In the genomic region with DNA sequence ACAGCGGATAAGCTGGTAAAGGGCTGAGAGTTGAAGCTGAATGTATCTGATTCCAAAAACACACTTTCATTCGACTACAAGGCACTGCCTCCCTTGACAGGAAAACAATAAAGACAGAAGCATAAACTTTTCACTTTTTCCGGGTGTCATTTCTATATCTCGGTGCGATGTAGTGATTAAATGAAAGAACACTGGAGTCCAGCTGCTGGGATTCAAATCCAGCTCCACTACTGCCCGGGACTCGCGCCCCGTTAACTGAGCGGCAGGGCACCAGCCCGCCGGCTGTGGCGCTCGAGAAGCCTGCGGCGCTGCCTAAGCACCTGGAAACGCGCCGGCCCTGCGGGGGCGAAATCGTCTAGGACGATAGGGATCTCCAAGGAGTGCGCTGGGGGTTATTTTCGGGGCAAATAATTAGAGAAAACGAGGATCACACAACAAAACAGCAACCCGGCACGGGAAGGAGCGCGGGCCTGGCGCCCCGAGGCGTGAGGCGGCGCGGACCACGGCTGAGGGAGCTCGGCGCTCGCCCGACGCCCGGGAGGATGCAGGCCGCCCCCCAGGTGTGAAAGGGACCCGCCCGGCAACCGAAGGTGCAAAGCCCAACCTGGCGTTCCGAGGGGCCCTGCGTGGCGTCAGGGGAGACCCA, we compare ENCODE assay signal across 8 cellular contexts. TPM values are rescaled to one million over a fixed set of nuclear protein-coding genes. Genes with fewer than 3 reads are reported as not detected.
DNase-seq lines count a peak whose midpoint lies in the region; ATAC-seq and TF ChIP-seq lines count a peak whose summit lies in the region.

No MANE protein-coding gene starts in this region.

- peak; percentile 64 for ATAC-seq in GM19463 (IDR thresholded peaks at IDR 0.05; ENCODE audit: unreplicated experiment)

- peaks cover 0 to 6% (median 2%) of the 10 kb centered on the region in 5 donors for H3K9me3 Mint-ChIP-seq in CD8-positive, alpha-beta memory T cell

- H3K36me3 Mint-ChIP-seq in CD8-positive, alpha-beta memory T cell: peaks cover 0 to 15% (median 5%) of the 10 kb centered on the region in 3 donors

- peaks cover 22% of the 10 kb centered on the region for H3K4me1 ChIP-seq in CD8-positive, alpha-beta memory T cell (ENCODE audit: insufficient read depth, low read length)
- H3K4me1 ChIP-seq in testis: peaks cover 11% of the 10 kb centered on the region

- peaks cover 38 to 45% (median 41%) of the 10 kb centered on the region in 3 donors for H3K4me1 Mint-ChIP-seq in CD8-positive, alpha-beta memory T cell

- peak overlapping the region; percentile 85 to 96 (median 89) for H3K27ac Mint-ChIP-seq in CD8-positive, alpha-beta memory T cell

- TF ChIP-seq CTCF in testis (IDR thresholded peaks at IDR 0.05): peak in 2 of 3 experiments; percentile 27 to 48

- H3K36me3 ChIP-seq in CD8-positive, alpha-beta memory T cell (ENCODE audit: insufficient read depth, low read length): no peaks in the 10 kb centered on the region
- H3K36me3 ChIP-seq in testis (ENCODE audit: low read depth, missing control alignments): no peaks in the 10 kb centered on the region

- intact Hi-C loops in testis (cut with DNase I; ENCODE audit: low total_unique reads): no loop called here

- no peaks in the 10 kb centered on the region for H3K9me3 ChIP-seq in CD8-positive, alpha-beta memory T cell (ENCODE audit: low read length)
- H3K9me3 ChIP-seq in testis: no peaks in the 10 kb centered on the region

- no peaks in the 10 kb centered on the region for H3K27me3 Mint-ChIP-seq in CD8-positive, alpha-beta memory T cell

- TF ChIP-seq POLR2A in testis (IDR thresholded peaks at IDR 0.05): no peak

- POLR2A ChIA-PET in CD8-positive, alpha-beta memory T cell (lab: Charles Lee): interaction anchor here (0.6 to 1.4 kb wide), 2 partner anchors 14 to 812 kb away, joined by 3 to 4 read pairs; no protein-coding TSS in a partner anchor

- H3K27ac ChIP-seq in CD8-positive, alpha-beta memory T cell (ENCODE audit: low read depth, low read length): peak overlapping the region; percentile 92
- peak overlapping the region; percentile 92 to 96 for H3K27ac ChIP-seq in testis

- no peaks in the 10 kb centered on the region for H3K27me3 ChIP-seq in CD8-positive, alpha-beta memory T cell (ENCODE audit: insufficient read depth, low read length, poor library complexity, severe bottlenecking)
- no peaks in the 10 kb centered on the region for H3K27me3 ChIP-seq in testis

- peak; percentile 33 to 71 (median 52) for DNase-seq in CD8-positive, alpha-beta memory T cell
- DNase-seq in HT-29 (ENCODE audit: low spot score): peak; percentile 83
- DNase-seq in RPMI8226: peak; percentile 88
- peak; percentile 22 for DNase-seq in activated gamma-delta T cell treated with anti-CD3 and anti-CD28 coated beads, Interleukin-2, amount 50 U/mL, for 16 hours (ENCODE audit: low read depth)
- DNase-seq in globus pallidus (ENCODE audit: low spot score): peak; percentile 75
- DNase-seq in occipital lobe (lab: John Stamatoyannopoulos, UW): peak; percentile 70
- DNase-seq in testis: peak; percentile 79

- peak overlapping the region; percentile 77 for H3K4me3 ChIP-seq in CD8-positive, alpha-beta memory T cell (ENCODE audit: low read length)
- peak overlapping the region; percentile 95 to 99 for H3K4me3 ChIP-seq in testis

- CTCF ChIA-PET in CD8-positive, alpha-beta memory T cell (lab: Charles Lee): interaction anchor here (0.5 to 1.8 kb wide), 10 partner anchors 9 to 345 kb away, joined by 3 to 7 read pairs (median 3); partner anchors contain the start of gene ZNF346

- 0 to 2% methylated on average over 34 to 44 of the region's 51 CpGs for WGBS in testis, 2 donors

- peak overlapping the region; percentile 89 to 95 (median 93) for H3K4me3 Mint-ChIP-seq in CD8-positive, alpha-beta memory T cell

RNA-seq across cellular contexts. Expression of gene UIMC1, which starts 0.8 kb away (rescaled TPM):
- total RNA-seq in CD8-positive, alpha-beta memory T cell: 10 to 100 TPM; 39.2 to 44.9 TPM
- 24.7 TPM for polyA plus RNA-seq in CD8-positive, alpha-beta memory T cell
- 21.0 and 24.1 TPM in 2 replicates for total RNA-seq in HT-29 (2014; rRNA removed; shearing (Covaris generic))
- total RNA-seq in occipital lobe (66.6 TPM), testis (10 to 100 TPM; 78.3 to 89.9 TPM)
- polyA plus RNA-seq in testis (ENCODE audit: insufficient read depth, low read depth, low replicate concordance): 141 TPM

RNA-seq across cellular contexts. Expression of gene ZNF346, which starts 16.8 kb away (rescaled TPM):
- 10 to 100 TPM; 19.5 to 22.0 TPM for total RNA-seq in CD8-positive, alpha-beta memory T cell
- polyA plus RNA-seq in CD8-positive, alpha-beta memory T cell: 16.8 TPM
- 15.9 TPM in 2 replicates for total RNA-seq in HT-29 (2014; rRNA removed; shearing (Covaris generic))
- total RNA-seq in occipital lobe: 34.5 TPM
- 10 to 100 TPM; 31.1 to 31.7 TPM for total RNA-seq in testis
- 19.2 TPM for polyA plus RNA-seq in testis (ENCODE audit: insufficient read depth, low read depth, low replicate concordance)

Comparison
In these comparisons a context has a peak if more than half of its experiments do, and no peak if none do; other contexts are left out.
1. Peak in every context shown above with its lines: DNase-seq, ATAC-seq, H3K4me3 ChIP-seq and H3K27ac ChIP-seq.
2. DNase-seq: peak in every context shown above with its lines; median percentile 88 in RPMI8226; 83 in HT-29; 79 in testis; 75 in globus pallidus; 70 in occipital lobe; 52 in CD8-positive, alpha-beta memory T cell; 22 in activated gamma-delta T cell treated with anti-CD3 and anti-CD28 coated beads, Interleukin-2, amount 50 U/mL, for 16 hours.